14 cellular contexts compared by ENCODE assay signal in the genomic region with DNA sequence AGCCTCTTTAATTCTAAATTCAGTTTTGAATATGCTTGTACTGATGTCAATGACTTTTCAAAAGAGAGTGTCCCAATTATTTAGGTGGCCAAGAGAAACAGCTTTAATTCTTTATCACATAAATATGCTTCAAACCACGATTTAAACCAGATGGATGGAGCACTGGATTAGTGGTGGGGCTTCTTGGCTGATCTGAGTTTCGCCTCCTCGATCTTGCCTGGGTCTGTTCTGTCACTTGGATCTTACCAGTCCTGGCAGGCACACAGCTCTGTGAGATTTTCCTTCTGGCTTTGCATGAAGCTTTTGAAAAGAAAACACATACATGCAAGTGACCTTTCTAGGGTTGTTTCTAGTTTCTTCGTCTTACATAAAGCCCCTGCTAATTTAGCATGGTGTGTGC.
"Had no signal": no experiment of that assay in that cellular context is flagged by ENCODE, and none has a peak within 500 bp of the region (broad histone marks: within the 10 kb centered on the region; RNA-seq: fewer than 3 reads in every experiment).

No MANE protein-coding gene starts in this region.

- H3K9me3 ChIP-seq: prostate gland, right lobe of liver, tibial artery, uterus had no signal

- H3K4me1 ChIP-seq: prostate gland, right lobe of liver, uterus had no signal

- ATAC-seq: right lobe of liver; stimulated activated effector memory CD8-positive, alpha-beta T cell treated with anti-CD3 and anti-CD28 coated beads, Interleukin-12 subunit alpha, Interleukin-12 subunit beta, amount 100 ng/mL, for 72 hours had no signal

- H3K36me3 ChIP-seq: cardiac muscle cell, prostate gland, right lobe of liver, tibial artery, uterus had no signal

- DNase-seq: activated CD4-positive, alpha-beta T cell treated with anti-CD3 and anti-CD28 coated beads, Interleukin-2, amount 50 U/mL, for 4 hours; activated gamma-delta T cell; dorsolateral prefrontal cortex; foreskin melanocyte; kidney glomerular epithelial cell; midbrain; right lobe of liver; stimulated activated CD4-positive, alpha-beta T cell treated with anti-CD3 and anti-CD28 coated beads, Interleukin-4, amount 100 ng/mL, for 24 hours; tibial artery had no signal

- H3K4me3 ChIP-seq: cardiac muscle cell, dorsolateral prefrontal cortex, prostate gland, right lobe of liver, SK-N-MC, tibial artery, uterus had no signal

- H3K27ac ChIP-seq: cardiac muscle cell, dorsolateral prefrontal cortex, prostate gland, right lobe of liver, SK-N-MC had no signal

- H3K27me3 ChIP-seq: cardiac muscle cell, dorsolateral prefrontal cortex, right lobe of liver, tibial artery, uterus had no signal
